Comparison of ENCODE assay signal across 8 cellular contexts in genomic region chr1:154860154-154860870, GRCh38. TPM values are rescaled to one million over a fixed set of nuclear protein-coding genes. Genes with fewer than 3 reads are reported as not detected.
DNase-seq lines count a peak whose midpoint lies in the region; ATAC-seq and TF ChIP-seq lines count a peak whose summit lies in the region.

No MANE protein-coding gene starts in this region.

- POLR2A ChIA-PET in WTC11 (lab: Charles Lee), result no interaction called here

- H3K27me3 ChIP-seq in prostate gland (replicated peaks; ENCODE audit: insufficient read depth), result no peaks in the 10 kb centered on the region

- H3K9me3 Mint-ChIP-seq in WTC11, result no peaks in the 10 kb centered on the region

- no peak for TF ChIP-seq CTCF in WTC11 (IDR thresholded peaks at IDR 0.05)
- TF ChIP-seq CTCF in prostate gland (IDR thresholded peaks at IDR 0.05), result no peak

- H3K4me1 ChIP-seq in prostate gland (replicated peaks), result no peaks in the 10 kb centered on the region

- peaks cover 29% of the 10 kb centered on the region for H3K4me1 Mint-ChIP-seq in WTC11

- H3K36me3 Mint-ChIP-seq in WTC11, result no peaks in the 10 kb centered on the region

- peak overlapping the region; percentile 55 for H3K27ac Mint-ChIP-seq in WTC11

- H3K9me3 ChIP-seq in prostate gland, result no peaks in the 10 kb centered on the region

- ATAC-seq in HG03103 (IDR thresholded peaks at IDR 0.05; ENCODE audit: low read depth, unreplicated experiment), result peak; percentile 51
- ATAC-seq in WTC11, result no peak

- intact Hi-C loops in prostate gland (cut with DNase I), result loop anchor here (10.0 kb wide), 1 partner anchor 116 kb away; no protein-coding TSS in a partner anchor

- H3K27me3 Mint-ChIP-seq in WTC11 (ENCODE audit: low read depth), result no peaks in the 10 kb centered on the region; the same call in 1 of the 2 replicates

- H3K36me3 ChIP-seq in prostate gland, result no peaks in the 10 kb centered on the region

- CTCF ChIA-PET in WTC11 (lab: Charles Lee), result interaction anchor here (1.6 to 3.1 kb wide), 2 partner anchors 9 to 18 kb away, joined by 6 to 13 read pairs; partner anchors contain the start of gene KCNN3

- 77% methylated on average over 12 of the region's 12 CpGs for WGBS in prostate gland

- H3K4me3 Mint-ChIP-seq in WTC11, result no peak overlapping the region

- H3K27ac ChIP-seq in prostate gland, result no peak overlapping the region

- TF ChIP-seq POLR2A in prostate gland (IDR thresholded peaks at IDR 0.05), result no peak

- DNase-seq in CD1c-positive myeloid dendritic cell (ENCODE audit: extremely low spot score) (peak; percentile 40), GM19238 (ENCODE audit: insufficient read length, low spot score) (peak; percentile 72), WTC11 (ENCODE audit: low spot score) (no peak), activated gamma-delta T cell (lab: John Stamatoyannopoulos, UW) (no peak), cerebellum (ENCODE audit: low spot score) (no peak), prostate gland (ENCODE audit: low spot score) (no peak), NCI-H1930 (lab: John Stamatoyannopoulos, UW) (no peak)

- no peak overlapping the region for H3K4me3 ChIP-seq in prostate gland

TF ChIP-seq in WTC11, 78 proteins besides CTCF, POLR2A, EP300 and RAD21:
- no peak for TF ChIP-seq JAZF1 (CRISPR knock-in tag; IDR thresholded peaks at IDR 0.05)
- TF ChIP-seq CDX4 (CRISPR knock-in tag; IDR thresholded peaks at IDR 0.05; ENCODE audit: borderline replicate concordance), result no peak
- TF ChIP-seq USF1 (CRISPR knock-in tag; IDR thresholded peaks at IDR 0.05), result no peak
- TF ChIP-seq ZNF219 (CRISPR knock-in tag; IDR thresholded peaks at IDR 0.05; ENCODE audit: borderline replicate concordance), result no peak
- no peak for TF ChIP-seq STAT6 (CRISPR knock-in tag; conservative IDR thresholded peaks at IDR 0.05; ENCODE audit: low read depth)
- TF ChIP-seq PRRX2 (CRISPR knock-in tag; IDR thresholded peaks at IDR 0.05), result no peak
- no peak for TF ChIP-seq NR2C2 (CRISPR knock-in tag; IDR thresholded peaks at IDR 0.05)
- TF ChIP-seq TP53 (CRISPR knock-in tag; IDR thresholded peaks at IDR 0.05), result no peak
- TF ChIP-seq FOXP1 (CRISPR knock-in tag; IDR thresholded peaks at IDR 0.05; ENCODE audit: borderline replicate concordance), result no peak
- TF ChIP-seq ZNF416 (CRISPR knock-in tag; IDR thresholded peaks at IDR 0.05), result no peak
- TF ChIP-seq AR (CRISPR knock-in tag; IDR thresholded peaks at IDR 0.05), result no peak
- no peak for TF ChIP-seq ESRRA (CRISPR knock-in tag; IDR thresholded peaks at IDR 0.05; ENCODE audit: borderline replicate concordance)
- no peak for TF ChIP-seq RELA (CRISPR knock-in tag; IDR thresholded peaks at IDR 0.05; ENCODE audit: borderline replicate concordance)
- TF ChIP-seq ZBTB21 (CRISPR knock-in tag; IDR thresholded peaks at IDR 0.05; ENCODE audit: borderline replicate concordance), result no peak
- no peak for TF ChIP-seq FOXJ3 (CRISPR knock-in tag; IDR thresholded peaks at IDR 0.05; ENCODE audit: borderline replicate concordance)

RNA-seq across cellular contexts. Expression of gene KCNN3, which starts 9.8 kb away (rescaled TPM):
- total RNA-seq in WTC11 (2021) (1.3 to 2.1 TPM (median 1.9 TPM) in 3 replicates), cerebellum (4.2 TPM), prostate gland (1 to 10 TPM; 1.2 to 3.0 TPM)

Comparison
In these comparisons a context has a peak if more than half of its experiments do, and no peak if none do; other contexts are left out.
1. DNase-seq: peak in CD1c-positive myeloid dendritic cell (single experiment) and GM19238 (single experiment); none in WTC11 (single experiment), activated gamma-delta T cell (single experiment), cerebellum (single experiment), prostate gland (single experiment) and NCI-H1930 (0 of 2).